ENCODE assay signal across 8 cellular contexts in the genomic region with DNA sequence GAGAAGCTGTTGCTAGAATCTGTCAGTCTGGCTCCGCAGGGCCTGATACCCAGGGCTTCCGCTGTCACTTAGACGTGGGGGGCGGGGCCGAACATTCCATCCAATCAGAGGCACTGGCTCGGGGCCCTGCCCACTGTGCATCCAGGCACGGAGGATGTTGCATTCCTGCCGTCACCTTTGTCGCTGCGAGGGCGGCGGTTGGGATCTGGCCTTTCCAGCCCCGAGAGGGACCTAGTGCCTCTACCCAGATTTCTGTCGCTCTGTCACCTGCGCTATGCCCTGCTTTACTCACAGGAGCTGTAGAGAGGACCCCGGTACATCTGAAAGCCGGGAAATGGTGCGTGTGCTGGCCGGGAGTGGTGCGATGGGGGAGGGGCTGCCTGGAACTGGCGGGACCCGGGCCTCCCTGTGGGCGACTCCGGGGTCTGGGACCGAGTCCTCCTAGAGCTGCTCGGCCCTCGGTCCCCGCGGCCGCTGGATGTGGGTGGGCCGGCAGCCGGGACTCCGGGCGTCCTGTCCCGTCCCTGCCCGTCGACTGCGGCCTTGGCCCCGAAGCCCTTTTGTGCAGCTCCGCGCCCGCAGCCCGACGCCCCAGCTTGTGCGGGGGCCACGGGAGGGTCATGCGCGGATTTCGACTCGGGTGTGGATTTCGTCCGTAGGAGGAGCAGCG. TPM values are rescaled to one million over a fixed set of nuclear protein-coding genes. Genes with fewer than 3 reads are reported as not detected.
A peak's percentile ranks its signal among the peaks of the same experiment; 100 is the strongest.
DNase-seq lines count a peak whose midpoint lies in the region; ATAC-seq and TF ChIP-seq lines count a peak whose summit lies in the region.

A gene (plus strand): TSS at position 133 of the 670 bp plus-strand sequence. CDS start 142 bp downstream, at position 275.

- no peaks in the 10 kb centered on the region for H3K36me3 ChIP-seq in heart left ventricle
- H3K36me3 ChIP-seq in tibial nerve, result peaks cover 0 to 22% (median 0%) of the 10 kb centered on the region in 3 donors

- H3K4me3 ChIP-seq in heart left ventricle (peak within 1 kb of the TSS; percentile 48 to 87 (median 68)), tibial nerve (peak within 1 kb of the TSS; percentile 45 to 77 (median 65))

- H3K9me3 ChIP-seq in heart left ventricle, result peaks cover 0 to 3% (median 0%) of the 10 kb centered on the region in 12 donors
- peaks cover 0 to 4% (median 0%) of the 10 kb centered on the region in 4 donors for H3K9me3 ChIP-seq in tibial nerve

- no peaks in the 10 kb centered on the region for H3K27me3 Mint-ChIP-seq in activated naive CD8-positive, alpha-beta T cell treated with anti-CD3 and anti-CD28 coated beads, Interleukin-2, amount 50 U/mL, for 24 hours

- H3K27me3 ChIP-seq in heart left ventricle (no peaks in the 10 kb centered on the region), tibial nerve (no peaks in the 10 kb centered on the region)

- DNase-seq in AG20443 (ENCODE audit: low spot score) (peak; percentile 94), M059J (ENCODE audit: low read depth) (peak; percentile 88), SW 1271 (lab: John Stamatoyannopoulos, UW) (peak; percentile 79 to 88), heart left ventricle (peak; percentile 92 to 97 (median 92)), posterior vena cava (ENCODE audit: low spot score) (peak; percentile 96), tibial nerve (ENCODE audit: low spot score in 2 of 2) (peak; percentile 84 to 91)
- peak; percentile 91 for DNase-seq in activated naive CD8-positive, alpha-beta T cell treated with anti-CD3 and anti-CD28 coated beads, Interleukin-2, amount 50 U/mL, for 24 hours

- ATAC-seq in GM19351 (IDR thresholded peaks at IDR 0.05; ENCODE audit: unreplicated experiment) (peak; percentile 50), heart left ventricle (peak; percentile 99 to 100 (median 100))
- ATAC-seq in activated naive CD8-positive, alpha-beta T cell treated with anti-CD3 and anti-CD28 coated beads, Interleukin-2, amount 50 U/mL, for 24 hours, result peak; percentile 98

- intact Hi-C loops in heart left ventricle (cut with DNase I), result no loop called here
- intact Hi-C loops in posterior vena cava (cut with DNase I), result loop anchor here in 1 of 2 donors (1.0 kb wide), 1 partner anchor 28 kb away; no protein-coding TSS in a partner anchor

- H3K27ac Mint-ChIP-seq in activated naive CD8-positive, alpha-beta T cell treated with anti-CD3 and anti-CD28 coated beads, Interleukin-2, amount 50 U/mL, for 24 hours, result peak within 1 kb of the TSS; percentile 83

- no peak for TF ChIP-seq CTCF in heart left ventricle (IDR thresholded peaks at IDR 0.05)
- no peak for TF ChIP-seq CTCF in tibial nerve (IDR thresholded peaks at IDR 0.05)

- H3K4me1 ChIP-seq in heart left ventricle (peaks cover 0 to 20% (median 11%) of the 10 kb centered on the region in 12 donors), tibial nerve (peaks cover 0 to 18% (median 0%) of the 10 kb centered on the region in 4 donors)

- H3K27ac ChIP-seq in heart left ventricle (peak within 1 kb of the TSS in 11 of 12 donors; percentile 19 to 69 (median 52)), tibial nerve (peak within 1 kb of the TSS; percentile 56 to 83 (median 78))

- TF ChIP-seq POLR2A in heart left ventricle (IDR thresholded peaks at IDR 0.05) (no peak), tibial nerve (IDR thresholded peaks at IDR 0.05) (peak in 1 of 2 donors; percentile 53)

- TF ChIP-seq EP300 in tibial nerve (IDR thresholded peaks at IDR 0.05), result peak; percentile 15 to 75

- H3K9me3 Mint-ChIP-seq in activated naive CD8-positive, alpha-beta T cell treated with anti-CD3 and anti-CD28 coated beads, Interleukin-2, amount 50 U/mL, for 24 hours, result no peaks in the 10 kb centered on the region

- WGBS in heart left ventricle, 4 donors, result 0 to 1% (median 1%) methylated on average over 16 to 53 of the region's 53 CpGs
- WGBS in tibial nerve, 2 donors, result 0 to 7% methylated on average over 18 to 52 of the region's 53 CpGs

- peak within 1 kb of the TSS; percentile 82 for H3K4me3 Mint-ChIP-seq in activated naive CD8-positive, alpha-beta T cell treated with anti-CD3 and anti-CD28 coated beads, Interleukin-2, amount 50 U/mL, for 24 hours

- peaks cover 26% of the 10 kb centered on the region for H3K4me1 Mint-ChIP-seq in activated naive CD8-positive, alpha-beta T cell treated with anti-CD3 and anti-CD28 coated beads, Interleukin-2, amount 50 U/mL, for 24 hours

- H3K36me3 Mint-ChIP-seq in activated naive CD8-positive, alpha-beta T cell treated with anti-CD3 and anti-CD28 coated beads, Interleukin-2, amount 50 U/mL, for 24 hours (ENCODE audit: low read depth), result peaks cover 21% of the 10 kb centered on the region

RNA-seq across cellular contexts. Expression of the gene that starts here (rescaled TPM):
- 9.4 and 18.3 TPM in 2 replicates for total RNA-seq in M059J (2014; rRNA removed; shearing (Covaris generic))
- total RNA-seq in heart left ventricle, result 1 to 10 TPM; 1.8 to 5.1 (median 4.6) TPM
- polyA plus RNA-seq in heart left ventricle, result 1 to 10 TPM; 3.7 to 6.1 TPM
- total RNA-seq in posterior vena cava, result 1 to 10 TPM; 5.4 to 6.0 TPM
- 10 to 100 TPM in 3 of 4 donors, 1 to 10 TPM in 1; 9.8 to 21.8 (median 14.1) TPM for total RNA-seq in tibial nerve

Comparison
In these comparisons a context has a peak if more than half of its experiments do, and no peak if none do; other contexts are left out.
1. Peak in every context shown above with its lines: DNase-seq, ATAC-seq, H3K4me3 ChIP-seq and H3K27ac ChIP-seq.
2. ATAC-seq: peak in every context shown above with its lines; median percentile 100 in heart left ventricle; 98 in activated naive CD8-positive, alpha-beta T cell treated with anti-CD3 and anti-CD28 coated beads, Interleukin-2, amount 50 U/mL, for 24 hours; 50 in GM19351.